ENCODE assay signal across 8 cellular contexts in the genomic region with DNA sequence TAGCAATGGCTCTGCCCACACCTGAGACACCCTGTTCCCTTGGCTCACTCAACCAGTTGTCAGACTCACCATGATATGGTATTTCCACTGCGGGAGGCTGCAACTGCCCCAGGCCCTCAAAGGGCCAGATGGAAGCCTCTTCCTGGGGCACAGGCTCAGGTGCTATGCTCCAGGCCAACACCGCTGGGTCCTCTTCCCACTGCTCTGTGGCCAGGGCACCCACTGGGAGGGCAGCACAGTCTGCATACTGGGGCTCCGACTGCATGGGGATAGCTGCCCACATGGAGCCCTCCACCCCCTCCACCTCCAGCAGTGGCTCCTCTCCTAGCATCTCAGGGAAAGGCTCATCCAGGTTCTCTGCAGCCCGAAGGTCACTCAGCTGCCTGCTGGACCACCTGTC. TPM values are rescaled to one million over a fixed set of nuclear protein-coding genes. Genes with fewer than 3 reads are reported as not detected.
"Had no signal": no experiment of that assay in that cellular context is flagged by ENCODE, and none has a peak within 500 bp of the region (broad histone marks: within the 10 kb centered on the region; RNA-seq: fewer than 3 reads in every experiment).

No MANE protein-coding gene starts in this region.

- ATAC-seq: GM23338, K562 had no signal

- H3K9me3 Mint-ChIP-seq: GM23338, H9, HFFc6 had no signal

- H2AFZ ChIP-seq: GM23338 had no signal

- H3K4me2 ChIP-seq: GM23338 had no signal

- H3K4me3 Mint-ChIP-seq: GM23338, H9, HFFc6 had no signal

- H3K27ac Mint-ChIP-seq: GM23338, H9, HFFc6 had no signal

- H3K4me3 ChIP-seq: GM23338, K562 had no signal

- DNase-seq: H9, HCEC 1CT, HFFc6, IMR-90 had no signal

RNA-seq across cellular contexts. Expression of gene LRRC74A, which starts 17.2 kb away (rescaled TPM):
- total RNA-seq: GM23338, H1, H9, HFFc6, HT-29, IMR-90, K562 had no signal
- polyA plus RNA-seq: GM23338, H1, IMR-90, K562 had no signal

RNA-seq across cellular contexts. Expression of gene VASH1, which starts 47.7 kb away (rescaled TPM):
- total RNA-seq: HT-29 had no signal
